Comparison of ENCODE assay signal across 12 cellular contexts in the genomic region with DNA sequence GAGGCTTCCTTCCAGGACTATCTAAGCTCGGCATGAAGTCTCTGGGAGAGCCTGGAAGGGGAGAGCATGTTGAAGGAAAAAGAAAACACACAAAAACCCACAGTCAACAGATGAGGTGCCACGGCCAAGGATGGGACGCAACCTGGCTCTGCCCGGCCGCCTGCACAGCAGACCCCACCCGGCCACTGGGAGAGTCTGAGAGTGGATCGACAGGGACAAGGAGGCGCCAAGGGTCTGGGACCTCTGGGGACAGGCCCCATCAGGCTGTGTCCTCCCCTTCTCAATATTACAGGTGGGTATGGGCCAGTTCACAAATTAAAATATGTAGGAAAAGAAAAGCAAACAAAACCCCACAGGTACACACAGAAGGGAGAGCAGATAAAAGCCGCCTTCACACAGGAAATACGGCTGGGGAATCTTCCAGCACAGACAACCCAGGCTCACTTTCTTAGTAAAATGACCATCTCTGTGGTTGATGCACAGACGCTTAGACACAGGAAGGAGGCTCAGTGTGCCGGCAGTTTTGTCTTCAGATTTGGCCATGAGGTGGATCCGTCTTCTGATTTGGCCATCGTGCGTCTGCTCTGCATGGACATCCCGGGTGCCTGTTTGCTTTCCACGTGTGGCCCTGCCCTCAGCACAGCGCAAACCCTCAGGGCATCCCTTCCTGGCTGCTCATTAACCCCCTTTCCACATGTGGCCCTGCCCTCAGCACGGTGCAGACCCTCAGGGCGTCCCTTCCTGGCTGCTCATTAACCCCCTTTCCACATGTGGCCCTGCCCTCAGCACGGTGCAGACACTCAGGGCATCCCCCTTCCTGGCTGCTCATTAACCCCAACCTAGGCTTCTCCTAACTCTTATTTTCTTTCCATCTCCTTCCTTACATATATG.
DNase-seq lines count a peak whose midpoint lies in the region; ATAC-seq and TF ChIP-seq lines count a peak whose summit lies in the region.
"Had no signal": no experiment of that assay in that cellular context is flagged by ENCODE, and none has a peak within 500 bp of the region (broad histone marks: within the 10 kb centered on the region; RNA-seq: fewer than 3 reads in every experiment).

No MANE protein-coding gene starts in this region.

- no peaks in the 10 kb centered on the region for H3K27me3 Mint-ChIP-seq in T-helper 1 cell treated with Interleukin-12 subunit alpha and Interleukin-12 subunit beta and Interleukin-4 antibody, amounts not matched to agents 30 μg/mL and 1 μg/mL, for 36 hours (ENCODE audit: low read depth)

- H3K9me3 ChIP-seq in upper lobe of right lung, result no peaks in the 10 kb centered on the region
- H3K9me3 ChIP-seq: BE2C, left ventricle myocardium inferior had no signal

- no peaks in the 10 kb centered on the region for H3K36me3 ChIP-seq in upper lobe of right lung
- H3K36me3 ChIP-seq: BE2C, left ventricle myocardium inferior had no signal

- ATAC-seq in HG02623 (IDR thresholded peaks at IDR 0.05; ENCODE audit: unreplicated experiment) (peak; percentile 44), upper lobe of right lung (peak; percentile 24)

- H3K4me1 Mint-ChIP-seq in T-helper 1 cell treated with Interleukin-12 subunit alpha and Interleukin-12 subunit beta and Interleukin-4 antibody, amounts not matched to agents 30 μg/mL and 1 μg/mL, for 36 hours (ENCODE audit: low read depth), result peaks cover 30% of the 10 kb centered on the region

- intact Hi-C loops in upper lobe of right lung (cut with DNase I), result no loop called here

- H3K4me3 ChIP-seq in upper lobe of right lung, result no peak overlapping the region
- H3K4me3 ChIP-seq: left ventricle myocardium inferior had no signal

- peaks cover 17% of the 10 kb centered on the region for H3K36me3 Mint-ChIP-seq in T-helper 1 cell treated with Interleukin-12 subunit alpha and Interleukin-12 subunit beta and Interleukin-4 antibody, amounts not matched to agents 30 μg/mL and 1 μg/mL, for 36 hours (ENCODE audit: low read depth)

- peak; percentile 29 for DNase-seq in stimulated activated CD4-positive, alpha-beta T cell treated with anti-CD3 and anti-CD28 coated beads, Interleukin-4, amount 100 ng/mL, for 24 hours
- no peak for DNase-seq in stimulated activated CD4-positive, alpha-beta T cell treated with anti-CD3 and anti-CD28 coated beads, Interleukin-1b, Interleukin-23, amount 100 ng/mL, for 48 hours
- DNase-seq in upper lobe of right lung, result no peak
- DNase-seq in NCI-H2107 treated with DMSO at 0.1 percent for 48 hours (lab: John Stamatoyannopoulos, UW; ENCODE audit: unreplicated experiment), result no peak
- DNase-seq in iPS-NIHi11 (ENCODE audit: low spot score), result no peak
- DNase-seq in middle frontal gyrus (ENCODE audit: extremely low spot score, low spot score), result no peak
- DNase-seq: BE2C, left ventricle myocardium inferior, NCI-H1092, Right ventricle myocardium superior had no signal

- H3K4me1 ChIP-seq in upper lobe of right lung, result peaks cover 5% of the 10 kb centered on the region
- H3K4me1 ChIP-seq: BE2C had no signal

- TF ChIP-seq CTCF in upper lobe of right lung (IDR thresholded peaks at IDR 0.05), result no peak

- H3K4me3 Mint-ChIP-seq in T-helper 1 cell treated with Interleukin-12 subunit alpha and Interleukin-12 subunit beta and Interleukin-4 antibody, amounts not matched to agents 30 μg/mL and 1 μg/mL, for 36 hours, result no peak overlapping the region

- H3K27ac ChIP-seq in upper lobe of right lung, result no peak overlapping the region
- H3K27ac ChIP-seq: left ventricle myocardium inferior had no signal

- peak overlapping the region; percentile 31 for H3K27ac Mint-ChIP-seq in T-helper 1 cell treated with Interleukin-12 subunit alpha and Interleukin-12 subunit beta and Interleukin-4 antibody, amounts not matched to agents 30 μg/mL and 1 μg/mL, for 36 hours

- no peaks in the 10 kb centered on the region for H3K9me3 Mint-ChIP-seq in T-helper 1 cell treated with Interleukin-12 subunit alpha and Interleukin-12 subunit beta and Interleukin-4 antibody, amounts not matched to agents 30 μg/mL and 1 μg/mL, for 36 hours

- no peaks in the 10 kb centered on the region for H3K27me3 ChIP-seq in upper lobe of right lung
- H3K27me3 ChIP-seq: BE2C had no signal
